In genomic region chr13:30735025-30735967, GRCh38 we compare ENCODE assay signal across 8 cellular contexts. TPM values are rescaled to one million over a fixed set of nuclear protein-coding genes. Genes with fewer than 3 reads are reported as not detected.
A peak's percentile ranks its signal among the peaks of the same experiment; 100 is the strongest.
DNase-seq lines count a peak whose midpoint lies in the region; ATAC-seq and TF ChIP-seq lines count a peak whose summit lies in the region.

Gene ALOX5AP (plus strand): TSS chr13:30735543. CDS start chr13:30735606, 63 bp downstream.

- peak in 5 of 7 experiments; percentile 28 to 65 (median 42) for DNase-seq in CD8-positive, alpha-beta T cell
- DNase-seq in activated B cell treated with CpG ODN at 0.5 μM for 24 hours (peak; percentile 41), immature natural killer cell (peak in 2 of 3 donors; percentile 24 to 33), vagina (ENCODE audit: extremely low spot score in 2 of 2) (no peak), dermis blood vessel endothelial cell (no peak), G401 (ENCODE audit: low spot score) (no peak)

- H3K4me3 ChIP-seq in CD8-positive, alpha-beta T cell (ENCODE audit: low read depth, low read length), result peak within 1 kb of the TSS; percentile 64
- peak within 1 kb of the TSS in 1 of 2 donors; percentile 28 for H3K4me3 ChIP-seq in vagina

- H3K27me3 ChIP-seq in CD8-positive, alpha-beta T cell (ENCODE audit: insufficient read depth, low read length), result no peaks in the 10 kb centered on the region
- H3K27me3 ChIP-seq in vagina, result no peaks in the 10 kb centered on the region

- peaks cover 68% of the 10 kb centered on the region for H3K4me1 Mint-ChIP-seq in CD8-positive, alpha-beta T cell (ENCODE audit: low read depth)
- peaks cover 68% of the 10 kb centered on the region for H3K4me1 Mint-ChIP-seq in activated B cell treated with CpG ODN at 0.5 μM for 24 hours
- peaks cover 63 to 68% of the 10 kb centered on the region in 2 donors for H3K4me1 Mint-ChIP-seq in immature natural killer cell

- peaks cover 2% of the 10 kb centered on the region for H3K36me3 Mint-ChIP-seq in CD8-positive, alpha-beta T cell
- H3K36me3 Mint-ChIP-seq in activated B cell treated with CpG ODN at 0.5 μM for 24 hours (ENCODE audit: low read depth), result peaks cover 5% of the 10 kb centered on the region
- H3K36me3 Mint-ChIP-seq in immature natural killer cell, result peaks cover under 1 to 8% (median 5%) of the 10 kb centered on the region in 3 donors

- H3K27me3 Mint-ChIP-seq in CD8-positive, alpha-beta T cell (ENCODE audit: low read depth), result peaks cover 3% of the 10 kb centered on the region
- H3K27me3 Mint-ChIP-seq in activated B cell treated with CpG ODN at 0.5 μM for 24 hours (no peaks in the 10 kb centered on the region), immature natural killer cell (ENCODE audit: low read depth in 3 of 3) (peaks cover 2 to 14% (median 7%) of the 10 kb centered on the region in 3 donors)

- H3K27ac Mint-ChIP-seq in CD8-positive, alpha-beta T cell, result peak within 1 kb of the TSS; percentile 97
- H3K27ac Mint-ChIP-seq in activated B cell treated with CpG ODN at 0.5 μM for 24 hours (peak within 1 kb of the TSS; percentile 99), immature natural killer cell (peak within 1 kb of the TSS; percentile 94 to 98 (median 96))

- ATAC-seq in CD8-positive, alpha-beta T cell, result peak; percentile 53
- ATAC-seq in GM19438 (IDR thresholded peaks at IDR 0.05; ENCODE audit: low read depth, unreplicated experiment) (peak; percentile 76), HG03439 (IDR thresholded peaks at IDR 0.05; ENCODE audit: unreplicated experiment) (peak; percentile 73), activated B cell treated with CpG ODN at 0.5 μM for 24 hours (ENCODE audit: low read depth) (peak; percentile 83)

- H3K9me3 ChIP-seq in CD8-positive, alpha-beta T cell (ENCODE audit: low read length), result no peaks in the 10 kb centered on the region
- H3K9me3 ChIP-seq in vagina, result no peaks in the 10 kb centered on the region

- in situ Hi-C loops in G401 (cut with HindIII; ENCODE audit: low sequenced_read_pairs), result no loop called here

- TF ChIP-seq CTCF in CD8-positive, alpha-beta T cell (IDR thresholded peaks at IDR 0.05), result no peak
- TF ChIP-seq CTCF in activated B cell treated with CpG ODN at 0.5 μM for 24 hours (IDR thresholded peaks at IDR 0.05) (no peak), vagina (IDR thresholded peaks at IDR 0.05) (no peak)

- H3K27ac ChIP-seq in CD8-positive, alpha-beta T cell (ENCODE audit: low read depth, low read length), result peak within 1 kb of the TSS; percentile 41
- H3K27ac ChIP-seq in vagina, result peak within 1 kb of the TSS; percentile 29

- peaks cover 47% of the 10 kb centered on the region for H3K4me1 ChIP-seq in CD8-positive, alpha-beta T cell (ENCODE audit: insufficient read depth, low read length)
- H3K4me1 ChIP-seq in vagina, result peaks cover 1% of the 10 kb centered on the region

- H3K4me3 Mint-ChIP-seq in CD8-positive, alpha-beta T cell, result peak within 1 kb of the TSS; percentile 96
- H3K4me3 Mint-ChIP-seq in activated B cell treated with CpG ODN at 0.5 μM for 24 hours (peak within 1 kb of the TSS; percentile 97), immature natural killer cell (peak within 1 kb of the TSS; percentile 88 to 97 (median 89))

- intact Hi-C loops in CD8-positive, alpha-beta T cell (cut with DNase I, micrococcal nuclease), result loop anchor here (1.0 to 5.0 kb wide), 4 partner anchors 9 to 363 kb away; partner anchors contain the start of gene HMGB1 (in 1 of the 2)
- intact Hi-C loops in activated B cell treated with CpG ODN at 0.5 μM for 24 hours (cut with micrococcal nuclease) (loop anchor here (1.0 to 2.0 kb wide), 6 partner anchors 9 to 270 kb away; partner anchors contain the start of genes HMGB1 and USPL1), vagina (cut with DNase I) (no loop called here)

- no peaks in the 10 kb centered on the region for H3K36me3 ChIP-seq in CD8-positive, alpha-beta T cell (ENCODE audit: insufficient read depth, low read length)
- no peaks in the 10 kb centered on the region for H3K36me3 ChIP-seq in vagina

- H3K9me3 Mint-ChIP-seq in CD8-positive, alpha-beta T cell, result no peaks in the 10 kb centered on the region
- H3K9me3 Mint-ChIP-seq in activated B cell treated with CpG ODN at 0.5 μM for 24 hours, result no peaks in the 10 kb centered on the region
- no peaks in the 10 kb centered on the region for H3K9me3 Mint-ChIP-seq in immature natural killer cell

- no peak for TF ChIP-seq POLR2A in vagina (IDR thresholded peaks at IDR 0.05)

- POLR2A ChIA-PET in CD8-positive, alpha-beta T cell (lab: Charles Lee), result interaction anchor here (0.6 to 0.8 kb wide), 2 partner anchors 11 to 64 kb away, joined by 3 to 5 read pairs; no protein-coding TSS in a partner anchor
- POLR2A ChIA-PET in activated B cell treated with CpG ODN at 0.5 μM for 24 hours (lab: Charles Lee), result interaction anchor here (0.6 to 6.6 kb wide), 12 partner anchors 9 to 1239 kb away, joined by 3 to 77 read pairs (median 4); partner anchors contain the start of gene USPL1

- CTCF ChIA-PET in CD8-positive, alpha-beta T cell (lab: Charles Lee), result no interaction called here
- CTCF ChIA-PET in activated B cell treated with CpG ODN at 0.5 μM for 24 hours (lab: Charles Lee), result interaction anchor here (0.8 kb wide), 1 partner anchor 13 kb away, joined by 3 read pairs; no protein-coding TSS in a partner anchor

RNA-seq across cellular contexts. Expression of gene ALOX5AP, which starts in this region (rescaled TPM):
- total RNA-seq in CD8-positive, alpha-beta T cell, result 10 to 100 TPM; 16.3 to 16.6 TPM
- total RNA-seq in activated B cell treated with CpG ODN at 0.5 μM for 24 hours (59.7 and 66.4 TPM in 2 replicates), vagina (33.6 TPM), dermis blood vessel endothelial cell (0.14 and 0.34 TPM in 2 replicates)
- polyA plus RNA-seq in immature natural killer cell, result 100 to 1,000 TPM; 449 to 804 (median 530) TPM
- total RNA-seq in G401 (2014; rRNA removed; shearing (Covaris generic)), result not detected in 2 replicates

Comparison
In these comparisons a context has a peak if more than half of its experiments do, and no peak if none do; other contexts are left out.
1. RNA of gene ALOX5AP (total RNA-seq): 59.7 to 66.4 TPM in activated B cell treated with CpG ODN at 0.5 μM for 24 hours, 33.6 TPM in vagina (single experiment) and 16.3 to 16.6 TPM in CD8-positive, alpha-beta T cell; 0.14 to 0.34 TPM in dermis blood vessel endothelial cell and not detected in G401; every median in the first group is over 10 times any median in the second.
2. DNase-seq: peak in CD8-positive, alpha-beta T cell (5 of 7), activated B cell treated with CpG ODN at 0.5 μM for 24 hours (single experiment) and immature natural killer cell (2 of 3); none in vagina (0 of 2), dermis blood vessel endothelial cell (single experiment) and G401 (single experiment).
3. Peak in every context shown above with its lines, with median percentiles within 50 percentile points of each other: ATAC-seq, H3K27ac Mint-ChIP-seq and H3K4me3 Mint-ChIP-seq.